In the genomic region with DNA sequence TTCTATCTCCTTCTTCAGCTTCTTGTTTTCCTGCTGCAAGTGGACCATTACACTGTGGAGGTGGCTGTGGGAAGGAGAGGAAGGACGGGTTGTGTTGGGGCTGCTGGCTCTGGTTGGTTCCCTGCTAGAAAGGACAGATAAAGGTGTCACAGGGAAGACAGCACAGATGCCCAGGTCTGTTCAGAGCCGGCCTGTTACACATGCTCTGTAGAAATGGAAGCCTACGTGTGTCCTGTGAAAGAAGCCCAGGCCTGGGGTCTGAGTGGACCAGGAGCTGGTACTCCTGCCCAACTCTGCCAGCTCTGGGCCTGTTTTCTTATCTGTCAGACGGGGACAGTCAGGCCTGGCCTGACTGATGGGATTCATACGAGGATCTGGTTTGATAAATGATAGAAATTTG, we compare ENCODE assay signal across 37 cellular contexts. TPM values are rescaled to one million over a fixed set of nuclear protein-coding genes. Genes with fewer than 3 reads are reported as not detected.
"Had no signal": no experiment of that assay in that cellular context is flagged by ENCODE, and none has a peak within 500 bp of the region (broad histone marks: within the 10 kb centered on the region; RNA-seq: fewer than 3 reads in every experiment).

No MANE protein-coding gene starts in this region.

- FAIRE-seq: astrocyte, bronchial epithelial cell had no signal

- H3K9me3 Mint-ChIP-seq: activated B cell treated with CpG ODN at 0.5 μM for 24 hours; activated CD8-positive, alpha-beta T cell treated with anti-CD3 and anti-CD28 coated beads for 36 hours; activated T-cell treated with anti-CD3 and anti-CD28 coated beads, Interleukin-2, amount 50 U/mL, for 4 hours; activated T-helper 17 cell treated with anti-CD3 and anti-CD28 coated beads, Interleukin-2, amount 50 U/mL, for 72 hours; central memory CD8-positive, alpha-beta T cell; dendritic cell treated with granulocyte-macrophage colony-stimulating factor and Interleukin-4, amounts not matched to agents 40 ng/mL and 50 ng/mL, for 4 days; effector memory CD8-positive, alpha-beta T cell; T-cell; T-helper 1 cell treated with Interleukin-12 subunit alpha and Interleukin-12 subunit beta and Interleukin-4 antibody, amounts not matched to agents 30 μg/mL and 1 μg/mL, for 36 hours; T-helper 2 cell treated with Interferon-gamma antibody and Interleukin-4, amounts not matched to agents 5 μg/mL and 100 μg/mL, for 36 hours had no signal

- H3K27me3 Mint-ChIP-seq: activated B cell treated with CpG ODN at 0.5 μM for 24 hours; activated CD8-positive, alpha-beta T cell treated with anti-CD3 and anti-CD28 coated beads for 36 hours; activated naive CD8-positive, alpha-beta T cell; activated T-helper 17 cell treated with anti-CD3 and anti-CD28 coated beads, Interleukin-2, amount 50 U/mL, for 72 hours; central memory CD8-positive, alpha-beta T cell; dendritic cell treated with granulocyte-macrophage colony-stimulating factor and Interleukin-4, amounts not matched to agents 40 ng/mL and 50 ng/mL, for 4 days; effector memory CD8-positive, alpha-beta T cell; T-cell had no signal

- H3K36me3 Mint-ChIP-seq: activated naive CD8-positive, alpha-beta T cell had no signal

- H3K27ac ChIP-seq: brain microvascular endothelial cell, coronary artery, dorsolateral prefrontal cortex, epithelial cell of prostate, esophagus squamous epithelium, gastroesophageal sphincter, WERI-Rb-1 had no signal

- H3K4me1 ChIP-seq: esophagus squamous epithelium had no signal

- DNase-seq: activated B cell treated with CpG ODN at 0.5 μM for 24 hours; activated CD4-positive, alpha-beta T cell treated with anti-CD3 and anti-CD28 coated beads for 48 hours; activated CD4-positive, alpha-beta T cell treated with anti-CD3 and anti-CD28 coated beads, Interleukin-2, amount 50 U/mL, for 1 hour; activated CD4-positive, alpha-beta T cell treated with anti-CD3 and anti-CD28 coated beads, Interleukin-2, amount 50 U/mL, for 48 hours; activated CD8-positive, alpha-beta memory T cell treated with anti-CD3 and anti-CD28 coated beads for 24 hours; activated CD8-positive, alpha-beta T cell treated with anti-CD3 and anti-CD28 coated beads for 36 hours; activated effector memory CD4-positive, alpha-beta T cell treated with Interleukin-2 at 50 U/mL for 16 hours; activated gamma-delta T cell treated with Interleukin-2 at 50 U/mL for 16 hours; activated naive CD4-positive, alpha-beta T cell treated with anti-CD3 and anti-CD28 coated beads, Interleukin-2, amount 50 U/mL, for 16 hours; activated naive CD4-positive, alpha-beta T cell treated with Interleukin-2 at 50 U/mL for 16 hours; activated T-cell treated with anti-CD3 and anti-CD28 coated beads, Interleukin-2, amount 50 U/mL, for 4 hours; amniotic stem cell; anterior cingulate cortex; brain microvascular endothelial cell; dorsolateral prefrontal cortex; effector memory CD8-positive, alpha-beta T cell; esophagus squamous epithelium; foreskin melanocyte; T-cell; T1000; WERI-Rb-1 had no signal

- H3K36me3 ChIP-seq: brain microvascular endothelial cell, esophagus squamous epithelium, gastroesophageal sphincter, WERI-Rb-1 had no signal

- H3K27me3 ChIP-seq: brain microvascular endothelial cell, dorsolateral prefrontal cortex, esophagus squamous epithelium, gastroesophageal sphincter had no signal

- ATAC-seq: activated CD4-positive, CD25-positive, alpha-beta regulatory T cell treated with anti-CD3 and anti-CD28 coated beads, Interleukin-2, amount 50 U/mL, for 24 hours; activated CD8-positive, alpha-beta T cell treated with anti-CD3 and anti-CD28 coated beads for 36 hours; activated T-cell treated with anti-CD3 and anti-CD28 coated beads, Interleukin-2, amount 50 U/mL, for 4 hours; activated T-helper 17 cell treated with anti-CD3 and anti-CD28 coated beads, Interleukin-2, amount 50 U/mL, for 72 hours; effector memory CD8-positive, alpha-beta T cell; gastroesophageal sphincter; T-cell had no signal

- H3K4me3 ChIP-seq: coronary artery, dorsolateral prefrontal cortex, esophagus squamous epithelium, gastroesophageal sphincter had no signal

- H3K27ac Mint-ChIP-seq: activated B cell treated with CpG ODN at 0.5 μM for 24 hours; activated CD8-positive, alpha-beta T cell treated with anti-CD3 and anti-CD28 coated beads for 36 hours; activated naive CD8-positive, alpha-beta T cell; activated T-helper 17 cell treated with anti-CD3 and anti-CD28 coated beads, Interleukin-2, amount 50 U/mL, for 72 hours; effector memory CD8-positive, alpha-beta T cell; T-cell; T-helper 1 cell treated with Interleukin-12 subunit alpha and Interleukin-12 subunit beta and Interleukin-4 antibody, amounts not matched to agents 30 μg/mL and 1 μg/mL, for 36 hours; T-helper 2 cell treated with Interferon-gamma antibody and Interleukin-4, amounts not matched to agents 5 μg/mL and 100 μg/mL, for 36 hours had no signal

- H3K4me1 Mint-ChIP-seq: activated T-helper 17 cell treated with anti-CD3 and anti-CD28 coated beads, Interleukin-2, amount 50 U/mL, for 72 hours; central memory CD8-positive, alpha-beta T cell had no signal

- H3K4me3 Mint-ChIP-seq: activated B cell treated with CpG ODN at 0.5 μM for 24 hours; activated CD8-positive, alpha-beta T cell treated with anti-CD3 and anti-CD28 coated beads for 36 hours; activated naive CD8-positive, alpha-beta T cell; activated T-cell treated with anti-CD3 and anti-CD28 coated beads, Interleukin-2, amount 50 U/mL, for 4 hours; activated T-helper 17 cell treated with anti-CD3 and anti-CD28 coated beads, Interleukin-2, amount 50 U/mL, for 72 hours; central memory CD8-positive, alpha-beta T cell; dendritic cell treated with granulocyte-macrophage colony-stimulating factor and Interleukin-4, amounts not matched to agents 40 ng/mL and 50 ng/mL, for 4 days; effector memory CD8-positive, alpha-beta T cell; T-cell; T-helper 1 cell treated with Interleukin-12 subunit alpha and Interleukin-12 subunit beta and Interleukin-4 antibody, amounts not matched to agents 30 μg/mL and 1 μg/mL, for 36 hours; T-helper 2 cell treated with Interferon-gamma antibody and Interleukin-4, amounts not matched to agents 5 μg/mL and 100 μg/mL, for 36 hours had no signal

- H3K9me3 ChIP-seq: esophagus squamous epithelium, gastroesophageal sphincter had no signal

RNA-seq across cellular contexts. Expression of gene HPR, which starts 57.0 kb away (rescaled TPM):
- total RNA-seq: activated B cell treated with CpG ODN at 0.5 μM for 24 hours; activated CD8-positive, alpha-beta T cell treated with anti-CD3 and anti-CD28 coated beads for 36 hours; activated T-cell treated with anti-CD3 and anti-CD28 coated beads, Interleukin-2, amount 50 U/mL, for 4 hours; activated T-helper 17 cell treated with anti-CD3 and anti-CD28 coated beads, Interleukin-2, amount 50 U/mL, for 72 hours; astrocyte; bronchial epithelial cell; cerebellum; esophagus squamous epithelium; fibroblast of lung; fibroblast of villous mesenchyme; glomerular endothelial cell; T-cell had no signal
